9 cellular contexts compared by ENCODE assay signal in genomic region chr17:9020824-9021157, GRCh38. TPM values are rescaled to one million over a fixed set of nuclear protein-coding genes. Genes with fewer than 3 reads are reported as not detected.
DNase-seq lines count a peak whose midpoint lies in the region; ATAC-seq, FAIRE-seq and TF ChIP-seq lines count a peak whose summit lies in the region.
"Had no signal": no experiment of that assay in that cellular context is flagged by ENCODE, and none has a peak within 500 bp of the region (broad histone marks: within the 10 kb centered on the region; RNA-seq: fewer than 3 reads in every experiment).

No MANE protein-coding gene starts in this region.

- H3K36me3 ChIP-seq in kidney (ENCODE audit: control insufficient read depth in 1 of 2, insufficient read depth in 2 of 2, low read length in 2 of 2) (no peaks in the 10 kb centered on the region), suprapubic skin (no peaks in the 10 kb centered on the region)

- no peak for TF ChIP-seq CTCF in activated CD8-positive, alpha-beta T cell treated with anti-CD3 and anti-CD28 coated beads for 36 hours (IDR thresholded peaks at IDR 0.05)
- TF ChIP-seq CTCF in kidney (IDR thresholded peaks at IDR 0.05; ENCODE audit: borderline replicate concordance, extremely low read depth, insufficient read depth): no peak
- no peak for TF ChIP-seq CTCF in suprapubic skin (IDR thresholded peaks at IDR 0.05)
- no peak for TF ChIP-seq CTCF in GM10266 (IDR thresholded peaks at IDR 0.05; ENCODE audit: control insufficient read depth, insufficient read depth, low read depth, missing control alignments)

- 3% methylated on average over 12 of the region's 25 CpGs for WGBS in suprapubic skin

- POLR2A ChIA-PET in activated CD8-positive, alpha-beta T cell treated with anti-CD3 and anti-CD28 coated beads for 36 hours (lab: Charles Lee): no interaction called here

- CTCF ChIA-PET in activated CD8-positive, alpha-beta T cell treated with anti-CD3 and anti-CD28 coated beads for 36 hours (lab: Charles Lee): interaction anchor here (1.2 to 2.3 kb wide), 2 partner anchors 18 to 23 kb away, joined by 3 to 9 read pairs; no protein-coding TSS in a partner anchor

- H3K4me3 ChIP-seq in kidney (ENCODE audit: low read length in 2 of 2): peak overlapping the region; percentile 29 to 37
- peak overlapping the region; percentile 66 for H3K4me3 ChIP-seq in suprapubic skin

- no peak for FAIRE-seq in kidney (lab: Jason Lieb, UNC)
- FAIRE-seq: A204.1 had no signal

- H3K4me3 Mint-ChIP-seq in T-helper 1 cell treated with Interleukin-12 subunit alpha and Interleukin-12 subunit beta and Interleukin-4 antibody, amounts not matched to agents 30 μg/mL and 1 μg/mL, for 36 hours: peak overlapping the region; percentile 41
- H3K4me3 Mint-ChIP-seq in activated CD8-positive, alpha-beta T cell treated with anti-CD3 and anti-CD28 coated beads for 36 hours: peak overlapping the region; percentile 69

- H3K9me3 ChIP-seq in kidney (ENCODE audit: control insufficient read depth in 1 of 2, low read length in 2 of 2) (no peaks in the 10 kb centered on the region), suprapubic skin (no peaks in the 10 kb centered on the region)

- no peak for TF ChIP-seq EP300 in suprapubic skin (IDR thresholded peaks at IDR 0.05)

- DNase-seq in T-helper 1 cell: no peak
- DNase-seq in activated CD8-positive, alpha-beta T cell treated with anti-CD3 and anti-CD28 coated beads for 36 hours: no peak
- peak; percentile 71 for DNase-seq in kidney
- no peak for DNase-seq in suprapubic skin (ENCODE audit: low spot score in 2 of 2)
- DNase-seq in SHP77 (lab: John Stamatoyannopoulos, UW): no peak
- no peak for DNase-seq in GM10266 (ENCODE audit: extremely low spot score)
- no peak for DNase-seq in kidney tubule cell (ENCODE audit: low spot score)

- H3K27ac Mint-ChIP-seq in T-helper 1 cell treated with Interleukin-12 subunit alpha and Interleukin-12 subunit beta and Interleukin-4 antibody, amounts not matched to agents 30 μg/mL and 1 μg/mL, for 36 hours: no peak overlapping the region
- no peak overlapping the region for H3K27ac Mint-ChIP-seq in activated CD8-positive, alpha-beta T cell treated with anti-CD3 and anti-CD28 coated beads for 36 hours

- H3K9me3 Mint-ChIP-seq in T-helper 1 cell treated with Interleukin-12 subunit alpha and Interleukin-12 subunit beta and Interleukin-4 antibody, amounts not matched to agents 30 μg/mL and 1 μg/mL, for 36 hours: no peaks in the 10 kb centered on the region
- H3K9me3 Mint-ChIP-seq in activated CD8-positive, alpha-beta T cell treated with anti-CD3 and anti-CD28 coated beads for 36 hours: no peaks in the 10 kb centered on the region

- H3K9ac ChIP-seq in kidney (ENCODE audit: low read length in 2 of 2): peak overlapping the region in 1 of 2 donors; percentile 26

- peaks cover 51% of the 10 kb centered on the region for H3K27me3 Mint-ChIP-seq in T-helper 1 cell treated with Interleukin-12 subunit alpha and Interleukin-12 subunit beta and Interleukin-4 antibody, amounts not matched to agents 30 μg/mL and 1 μg/mL, for 36 hours (ENCODE audit: low read depth)
- H3K27me3 Mint-ChIP-seq in activated CD8-positive, alpha-beta T cell treated with anti-CD3 and anti-CD28 coated beads for 36 hours: peaks cover 48% of the 10 kb centered on the region

- H3K27me3 ChIP-seq in suprapubic skin: peaks cover 43% of the 10 kb centered on the region

- H3K27ac ChIP-seq in kidney (ENCODE audit: low read depth in 2 of 2, low read length in 2 of 2): no peak overlapping the region
- H3K27ac ChIP-seq in suprapubic skin: peak overlapping the region; percentile 74

- no peaks in the 10 kb centered on the region for H3K36me3 Mint-ChIP-seq in T-helper 1 cell treated with Interleukin-12 subunit alpha and Interleukin-12 subunit beta and Interleukin-4 antibody, amounts not matched to agents 30 μg/mL and 1 μg/mL, for 36 hours (ENCODE audit: low read depth)
- no peaks in the 10 kb centered on the region for H3K36me3 Mint-ChIP-seq in activated CD8-positive, alpha-beta T cell treated with anti-CD3 and anti-CD28 coated beads for 36 hours (ENCODE audit: low read depth)

- intact Hi-C loops in activated CD8-positive, alpha-beta T cell treated with anti-CD3 and anti-CD28 coated beads for 36 hours (cut with micrococcal nuclease): loop anchor here (10.0 kb wide), 1 partner anchor 624 kb away; the partner anchor contains the start of gene USP43
- intact Hi-C loops in kidney (cut with DNase I): no loop called here

- no peak for TF ChIP-seq POLR2A in suprapubic skin (IDR thresholded peaks at IDR 0.05)

- peaks cover 6% of the 10 kb centered on the region for H3K4me1 Mint-ChIP-seq in T-helper 1 cell treated with Interleukin-12 subunit alpha and Interleukin-12 subunit beta and Interleukin-4 antibody, amounts not matched to agents 30 μg/mL and 1 μg/mL, for 36 hours (ENCODE audit: low read depth)
- H3K4me1 Mint-ChIP-seq in activated CD8-positive, alpha-beta T cell treated with anti-CD3 and anti-CD28 coated beads for 36 hours (ENCODE audit: low read depth): peaks cover 7% of the 10 kb centered on the region

- no peak for ATAC-seq in activated CD8-positive, alpha-beta T cell treated with anti-CD3 and anti-CD28 coated beads for 36 hours

- H3K4me1 ChIP-seq in kidney (ENCODE audit: control insufficient read depth in 1 of 2, insufficient read depth in 1 of 2, low read depth in 1 of 2, low read length in 2 of 2) (peaks cover 0 to 16% of the 10 kb centered on the region in 2 donors), suprapubic skin (peaks cover 30% of the 10 kb centered on the region)

RNA-seq across cellular contexts. Expression of gene NTN1, which starts 0.5 kb away (rescaled TPM):
- 1 to 10 TPM; 1.2 to 1.3 TPM for total RNA-seq in activated CD8-positive, alpha-beta T cell treated with anti-CD3 and anti-CD28 coated beads for 36 hours
- total RNA-seq in kidney: 1.8 TPM
- 1.8 TPM for polyA plus RNA-seq in kidney (ENCODE audit: insufficient read depth, low read depth, low replicate concordance)
- 1 to 10 TPM; 2.4 to 5.9 (median 3.4) TPM for total RNA-seq in suprapubic skin

RNA-seq across cellular contexts. Expression of gene PIK3R5, which starts 55.3 kb away (rescaled TPM):
- 10 to 100 TPM; 46.7 to 50.4 TPM for total RNA-seq in activated CD8-positive, alpha-beta T cell treated with anti-CD3 and anti-CD28 coated beads for 36 hours
- 19.1 TPM for total RNA-seq in kidney
- 0.45 TPM for polyA plus RNA-seq in kidney (ENCODE audit: insufficient read depth, low read depth, low replicate concordance)
- total RNA-seq in suprapubic skin: 10 to 100 TPM in 1 of 4 donors, 1 to 10 TPM in 3; 3.6 to 13.5 (median 5.0) TPM
